In genomic region chr12:26817183-26817591, GRCh38 we compare ENCODE assay signal across 10 cellular contexts. TPM values are rescaled to one million over a fixed set of nuclear protein-coding genes. Genes with fewer than 3 reads are reported as not detected.
DNase-seq lines count a peak whose midpoint lies in the region; ATAC-seq, FAIRE-seq and TF ChIP-seq lines count a peak whose summit lies in the region.
"Had no signal": no experiment of that assay in that cellular context is flagged by ENCODE, and none has a peak within 500 bp of the region (broad histone marks: within the 10 kb centered on the region; RNA-seq: fewer than 3 reads in every experiment).

No MANE protein-coding gene starts in this region.

- H3K4me1 ChIP-seq in upper lobe of left lung (no peaks in the 10 kb centered on the region), smooth muscle cell (ENCODE audit: low read depth) (no peaks in the 10 kb centered on the region)

- H3K9ac ChIP-seq in smooth muscle cell (ENCODE audit: low read depth) = no peak overlapping the region

- H3K4me2 ChIP-seq in smooth muscle cell = no peak overlapping the region

- peak; percentile 86 for FAIRE-seq in GM18507 (lab: Jason Lieb, UNC)

- no peaks in the 10 kb centered on the region for H3K27me3 ChIP-seq in upper lobe of left lung
- H3K27me3 ChIP-seq in smooth muscle cell (ENCODE audit: low read depth) = no peaks in the 10 kb centered on the region

- H3K36me3 ChIP-seq in upper lobe of left lung (no peaks in the 10 kb centered on the region), smooth muscle cell (ENCODE audit: low read depth) (no peaks in the 10 kb centered on the region)

- H3K27ac Mint-ChIP-seq in memory B cell = peak overlapping the region; percentile 97

- H3K9me3 Mint-ChIP-seq in memory B cell = no peaks in the 10 kb centered on the region

- DNase-seq in GM18507 (ENCODE audit: extremely low spot score, insufficient read length, low read depth) = no peak
- DNase-seq in memory B cell (ENCODE audit: low spot score in 2 of 2) = peak in 1 of 2 donors; percentile 14
- no peak for DNase-seq in SKM-1 (lab: John Stamatoyannopoulos, UW; ENCODE audit: unreplicated experiment)
- DNase-seq in upper lobe of left lung = no peak
- DNase-seq in smooth muscle cell (lab: John Stamatoyannopoulos, UW; ENCODE audit: unreplicated experiment) = no peak
- DNase-seq in CD1c-positive myeloid dendritic cell (ENCODE audit: extremely low spot score) = no peak
- DNase-seq: NCI-H2171 had no signal

- no peak overlapping the region for H2AFZ ChIP-seq in smooth muscle cell (ENCODE audit: low read depth)

- H3K4me3 ChIP-seq in upper lobe of left lung = no peak overlapping the region
- no peak overlapping the region for H3K4me3 ChIP-seq in smooth muscle cell
- H3K4me3 ChIP-seq: lung had no signal

- H3K27ac ChIP-seq in upper lobe of left lung (no peak overlapping the region), smooth muscle cell (ENCODE audit: low read depth) (no peak overlapping the region)

- no peak for TF ChIP-seq POLR2A in upper lobe of left lung (IDR thresholded peaks at IDR 0.05)

- TF ChIP-seq CTCF in upper lobe of left lung (IDR thresholded peaks at IDR 0.05) = no peak
- no peak for TF ChIP-seq CTCF in smooth muscle cell (IDR thresholded peaks at IDR 0.05; ENCODE audit: borderline replicate concordance, insufficient read depth, poor library complexity, severe bottlenecking)

- no peaks in the 10 kb centered on the region for H4K20me1 ChIP-seq in smooth muscle cell (ENCODE audit: low read depth)

- H3K9me3 ChIP-seq in upper lobe of left lung (no peaks in the 10 kb centered on the region), smooth muscle cell (replicated peaks; ENCODE audit: low read depth) (no peaks in the 10 kb centered on the region)

- H3K79me2 ChIP-seq in smooth muscle cell (ENCODE audit: low read depth) = peaks cover 20% of the 10 kb centered on the region

- TF ChIP-seq EP300 in upper lobe of left lung (IDR thresholded peaks at IDR 0.05) = no peak

- H3K4me3 Mint-ChIP-seq in memory B cell = peak overlapping the region; percentile 62

- ATAC-seq in GM21515 (IDR thresholded peaks at IDR 0.05; ENCODE audit: unreplicated experiment) (peak; percentile 80), HG03280 (IDR thresholded peaks at IDR 0.05; ENCODE audit: unreplicated experiment) (peak; percentile 87), memory B cell (ENCODE audit: low read depth) (peak; percentile 92), upper lobe of left lung (ENCODE audit: low FRiP score in 2 of 2) (no peak)

- H3F3A ChIP-seq in smooth muscle cell (ENCODE audit: low read depth) = no peaks in the 10 kb centered on the region

- 75 to 84% methylated on average over 4 of the region's 4 CpGs for WGBS in upper lobe of left lung, 2 donors
- 93% methylated on average over 4 of the region's 4 CpGs for WGBS in smooth muscle cell (ENCODE audit: low lambda C conversion rate)

- H3K4me1 Mint-ChIP-seq in memory B cell = peaks cover 19% of the 10 kb centered on the region

- H3K36me3 Mint-ChIP-seq in memory B cell = peaks cover 8% of the 10 kb centered on the region

- H3K27me3 Mint-ChIP-seq in memory B cell = no peaks in the 10 kb centered on the region

RNA-seq across cellular contexts. Expression of gene ITPR2, which starts 15.8 kb away (rescaled TPM):
- total RNA-seq in upper lobe of left lung (100 to 1,000 TPM in 1 of 6 donors, 10 to 100 TPM in 5; 35.5 to 115 (median 45.0) TPM), smooth muscle cell (17.4 and 29.0 TPM in 2 replicates)
- 6.8 and 9.6 TPM in 2 replicates for polyA plus RNA-seq in smooth muscle cell

Comparison
In these comparisons a context has a peak if more than half of its experiments do, and no peak if none do; other contexts are left out.
1. ATAC-seq: peak in GM21515 (single experiment), HG03280 (single experiment) and memory B cell (single experiment); none in upper lobe of left lung (0 of 2).